In the genomic region with DNA sequence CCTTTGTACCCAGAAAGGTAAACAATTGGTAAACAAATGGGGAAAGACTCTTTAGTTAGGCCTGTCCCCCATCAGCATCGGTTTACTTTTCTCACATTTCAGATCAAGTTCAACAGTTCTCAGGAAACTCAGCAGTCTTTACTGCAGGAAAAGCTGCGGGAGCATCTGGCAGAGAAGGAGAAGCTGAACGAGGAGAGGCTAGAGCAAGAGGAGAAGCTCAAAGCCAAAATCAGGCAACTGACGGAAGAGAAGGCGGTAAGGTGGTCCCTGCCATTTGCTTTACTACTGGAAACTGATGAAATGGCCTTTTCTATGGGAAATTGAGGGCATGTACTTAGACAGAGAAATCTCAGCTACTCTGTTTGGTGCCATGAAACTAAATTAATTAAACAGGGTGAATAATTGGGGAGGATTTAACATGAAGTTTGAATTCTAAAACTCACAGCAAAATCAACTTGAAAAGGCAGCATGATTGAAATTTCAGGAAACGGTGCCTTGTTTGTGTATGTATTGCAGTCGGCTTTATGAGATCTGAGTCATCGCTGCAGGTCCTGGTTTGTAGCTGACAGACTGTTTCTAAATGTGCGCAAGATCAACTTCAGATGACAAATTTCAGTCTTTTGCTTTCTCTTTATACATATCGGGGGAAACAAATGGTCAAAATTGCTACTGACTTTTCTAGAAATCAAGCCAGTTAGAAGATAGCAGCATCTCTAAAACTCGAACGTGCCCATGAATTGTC, we compare ENCODE assay signal across 11 cellular contexts.
DNase-seq lines count a peak whose midpoint lies in the region; ATAC-seq and TF ChIP-seq lines count a peak whose summit lies in the region.
"Had no signal": no experiment of that assay in that cellular context is flagged by ENCODE, and none has a peak within 500 bp of the region (broad histone marks: within the 10 kb centered on the region; RNA-seq: fewer than 3 reads in every experiment).

No MANE protein-coding gene starts in this region.

- peak; percentile 62 for ATAC-seq in activated CD4-positive, alpha-beta T cell treated with anti-CD3 and anti-CD28 coated beads for 36 hours
- ATAC-seq in SK-N-SH treated with all-trans-retinoic acid at 6 μM for 48 hours: peak; percentile 61
- ATAC-seq: upper lobe of right lung had no signal

- no peak for TF ChIP-seq POLR2A in esophagus muscularis mucosa (IDR thresholded peaks at IDR 0.05; ENCODE audit: low read depth)

- no peaks in the 10 kb centered on the region for H3K36me3 Mint-ChIP-seq in activated CD4-positive, alpha-beta T cell treated with anti-CD3 and anti-CD28 coated beads for 36 hours (ENCODE audit: low read depth)

- H3K27me3 ChIP-seq in esophagus muscularis mucosa: no peaks in the 10 kb centered on the region
- H3K27me3 ChIP-seq: upper lobe of right lung had no signal

- POLR2A ChIA-PET in activated CD4-positive, alpha-beta T cell treated with anti-CD3 and anti-CD28 coated beads for 36 hours (lab: Charles Lee): no interaction called here

- CTCF ChIA-PET in activated CD4-positive, alpha-beta T cell treated with anti-CD3 and anti-CD28 coated beads for 36 hours (lab: Charles Lee): interaction anchor here (0.8 to 1.4 kb wide), 2 partner anchors 13 to 17 kb away, joined by 3 to 4 read pairs; no protein-coding TSS in a partner anchor

- no peaks in the 10 kb centered on the region for H3K9me3 ChIP-seq in esophagus muscularis mucosa
- H3K9me3 ChIP-seq: upper lobe of right lung had no signal

- peaks cover 24% of the 10 kb centered on the region for H3K4me1 Mint-ChIP-seq in activated CD4-positive, alpha-beta T cell treated with anti-CD3 and anti-CD28 coated beads for 36 hours

- H3K9me3 Mint-ChIP-seq in activated CD4-positive, alpha-beta T cell treated with anti-CD3 and anti-CD28 coated beads for 36 hours (ENCODE audit: low read depth): no peaks in the 10 kb centered on the region

- no peak for DNase-seq in activated CD4-positive, alpha-beta T cell treated with anti-CD3 and anti-CD28 coated beads for 36 hours
- no peak for DNase-seq in activated CD4-positive, alpha-beta T cell treated with anti-CD3 and anti-CD28 coated beads for 48 hours
- no peak for DNase-seq in esophagus muscularis mucosa (ENCODE audit: extremely low spot score)
- peak; percentile 38 for DNase-seq in superior temporal gyrus (ENCODE audit: extremely low spot score)
- no peak for DNase-seq in effector CD8-positive, alpha-beta T cell (lab: John Stamatoyannopoulos, UW)
- no peak for DNase-seq in GOT3 (lab: John Stamatoyannopoulos, UW)
- no peak for DNase-seq in COR-L47 (lab: John Stamatoyannopoulos, UW)
- DNase-seq: activated T-cell treated with anti-CD3 and anti-CD28 coated beads for 4 hours, upper lobe of right lung had no signal

- H3K36me3 ChIP-seq in esophagus muscularis mucosa: no peaks in the 10 kb centered on the region
- H3K36me3 ChIP-seq: upper lobe of right lung had no signal

- intact Hi-C loops in activated CD4-positive, alpha-beta T cell treated with anti-CD3 and anti-CD28 coated beads for 36 hours (cut with DNase I, micrococcal nuclease): no loop called here
- intact Hi-C loops in esophagus muscularis mucosa (cut with DNase I): no loop called here

- no peak overlapping the region for H3K4me3 Mint-ChIP-seq in activated CD4-positive, alpha-beta T cell treated with anti-CD3 and anti-CD28 coated beads for 36 hours

- peaks cover 33 to 60% (median 47%) of the 10 kb centered on the region in 4 donors for H3K4me1 ChIP-seq in esophagus muscularis mucosa

- no peak for TF ChIP-seq EP300 in esophagus muscularis mucosa (IDR thresholded peaks at IDR 0.05)

- H3K27ac Mint-ChIP-seq in activated CD4-positive, alpha-beta T cell treated with anti-CD3 and anti-CD28 coated beads for 36 hours: no peak overlapping the region

- TF ChIP-seq CTCF in esophagus muscularis mucosa (IDR thresholded peaks at IDR 0.05): no peak

- 74% methylated on average over 12 of the region's 12 CpGs for WGBS in esophagus muscularis mucosa

- H3K4me3 ChIP-seq in esophagus muscularis mucosa: no peak overlapping the region
- H3K4me3 ChIP-seq: skin epidermis, upper lobe of right lung had no signal

- H3K27me3 Mint-ChIP-seq in activated CD4-positive, alpha-beta T cell treated with anti-CD3 and anti-CD28 coated beads for 36 hours: peaks cover 28% of the 10 kb centered on the region

- H3K27ac ChIP-seq in esophagus muscularis mucosa (replicated peaks in 1 of 4): peak overlapping the region; percentile 42 to 74 (median 60)
- H3K27ac ChIP-seq: upper lobe of right lung had no signal

TF ChIP-seq in SK-N-SH treated with all-trans-retinoic acid at 6 μM for 48 hours, 23 proteins besides CTCF, POLR2A, EP300 and RAD21 (continues in another document):
- TF ChIP-seq ZNF565 (CRISPR knock-in tag; conservative IDR thresholded peaks at IDR 0.05; ENCODE audit: low read depth) (no peak), OSR1 (CRISPR knock-in tag; IDR thresholded peaks at IDR 0.05) (no peak), ZNF70 (CRISPR knock-in tag; IDR thresholded peaks at IDR 0.05) (no peak), CSDC2 (CRISPR knock-in tag; IDR thresholded peaks at IDR 0.05) (no peak), ZFP3 (CRISPR knock-in tag; IDR thresholded peaks at IDR 0.05) (no peak), ZC3H10 (CRISPR knock-in tag; IDR thresholded peaks at IDR 0.05) (no peak), GLIS3 (CRISPR knock-in tag; IDR thresholded peaks at IDR 0.05) (no peak), ZFP30 (CRISPR knock-in tag; IDR thresholded peaks at IDR 0.05) (no peak), RARB (CRISPR knock-in tag; IDR thresholded peaks at IDR 0.05) (no peak), ARNTL (CRISPR knock-in tag; IDR thresholded peaks at IDR 0.05; ENCODE audit: borderline replicate concordance, low read depth) (no peak)
- TF ChIP-seq, protein P1, sequence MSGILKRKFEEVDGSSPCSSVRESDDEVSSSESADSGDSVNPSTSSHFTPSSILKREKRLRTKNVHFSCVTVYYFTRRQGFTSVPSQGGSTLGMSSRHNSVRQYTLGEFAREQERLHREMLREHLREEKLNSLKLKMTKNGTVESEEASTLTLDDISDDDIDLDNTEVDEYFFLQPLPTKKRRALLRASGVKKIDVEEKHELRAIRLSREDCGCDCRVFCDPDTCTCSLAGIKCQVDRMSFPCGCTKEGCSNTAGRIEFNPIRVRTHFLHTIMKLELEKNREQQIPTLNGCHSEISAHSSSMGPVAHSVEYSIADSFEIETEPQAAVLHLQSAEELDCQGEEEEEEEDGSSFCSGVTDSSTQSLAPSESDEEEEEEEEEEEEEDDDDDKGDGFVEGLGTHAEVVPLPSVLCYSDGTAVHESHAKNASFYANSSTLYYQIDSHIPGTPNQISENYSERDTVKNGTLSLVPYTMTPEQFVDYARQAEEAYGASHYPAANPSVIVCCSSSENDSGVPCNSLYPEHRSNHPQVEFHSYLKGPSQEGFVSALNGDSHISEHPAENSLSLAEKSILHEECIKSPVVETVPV (CRISPR knock-in tag; IDR thresholded peaks at IDR 0.05): no peak
- TF ChIP-seq, protein P2, sequence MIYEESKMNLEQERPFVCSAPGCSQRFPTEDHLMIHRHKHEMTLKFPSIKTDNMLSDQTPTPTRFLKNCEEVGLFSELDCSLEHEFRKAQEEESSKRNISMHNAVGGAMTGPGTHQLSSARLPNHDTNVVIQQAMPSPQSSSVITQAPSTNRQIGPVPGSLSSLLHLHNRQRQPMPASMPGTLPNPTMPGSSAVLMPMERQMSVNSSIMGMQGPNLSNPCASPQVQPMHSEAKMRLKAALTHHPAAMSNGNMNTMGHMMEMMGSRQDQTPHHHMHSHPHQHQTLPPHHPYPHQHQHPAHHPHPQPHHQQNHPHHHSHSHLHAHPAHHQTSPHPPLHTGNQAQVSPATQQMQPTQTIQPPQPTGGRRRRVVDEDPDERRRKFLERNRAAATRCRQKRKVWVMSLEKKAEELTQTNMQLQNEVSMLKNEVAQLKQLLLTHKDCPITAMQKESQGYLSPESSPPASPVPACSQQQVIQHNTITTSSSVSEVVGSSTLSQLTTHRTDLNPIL (CRISPR knock-in tag; IDR thresholded peaks at IDR 0.05; ENCODE audit: low read depth): no peak
- TF ChIP-seq, protein P3, sequence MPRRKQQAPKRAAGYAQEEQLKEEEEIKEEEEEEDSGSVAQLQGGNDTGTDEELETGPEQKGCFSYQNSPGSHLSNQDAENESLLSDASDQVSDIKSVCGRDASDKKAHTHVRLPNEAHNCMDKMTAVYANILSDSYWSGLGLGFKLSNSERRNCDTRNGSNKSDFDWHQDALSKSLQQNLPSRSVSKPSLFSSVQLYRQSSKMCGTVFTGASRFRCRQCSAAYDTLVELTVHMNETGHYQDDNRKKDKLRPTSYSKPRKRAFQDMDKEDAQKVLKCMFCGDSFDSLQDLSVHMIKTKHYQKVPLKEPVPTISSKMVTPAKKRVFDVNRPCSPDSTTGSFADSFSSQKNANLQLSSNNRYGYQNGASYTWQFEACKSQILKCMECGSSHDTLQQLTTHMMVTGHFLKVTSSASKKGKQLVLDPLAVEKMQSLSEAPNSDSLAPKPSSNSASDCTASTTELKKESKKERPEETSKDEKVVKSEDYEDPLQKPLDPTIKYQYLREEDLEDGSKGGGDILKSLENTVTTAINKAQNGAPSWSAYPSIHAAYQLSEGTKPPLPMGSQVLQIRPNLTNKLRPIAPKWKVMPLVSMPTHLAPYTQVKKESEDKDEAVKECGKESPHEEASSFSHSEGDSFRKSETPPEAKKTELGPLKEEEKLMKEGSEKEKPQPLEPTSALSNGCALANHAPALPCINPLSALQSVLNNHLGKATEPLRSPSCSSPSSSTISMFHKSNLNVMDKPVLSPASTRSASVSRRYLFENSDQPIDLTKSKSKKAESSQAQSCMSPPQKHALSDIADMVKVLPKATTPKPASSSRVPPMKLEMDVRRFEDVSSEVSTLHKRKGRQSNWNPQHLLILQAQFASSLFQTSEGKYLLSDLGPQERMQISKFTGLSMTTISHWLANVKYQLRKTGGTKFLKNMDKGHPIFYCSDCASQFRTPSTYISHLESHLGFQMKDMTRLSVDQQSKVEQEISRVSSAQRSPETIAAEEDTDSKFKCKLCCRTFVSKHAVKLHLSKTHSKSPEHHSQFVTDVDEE (CRISPR knock-in tag; IDR thresholded peaks at IDR 0.05): no peak
- TF ChIP-seq, protein P4, sequence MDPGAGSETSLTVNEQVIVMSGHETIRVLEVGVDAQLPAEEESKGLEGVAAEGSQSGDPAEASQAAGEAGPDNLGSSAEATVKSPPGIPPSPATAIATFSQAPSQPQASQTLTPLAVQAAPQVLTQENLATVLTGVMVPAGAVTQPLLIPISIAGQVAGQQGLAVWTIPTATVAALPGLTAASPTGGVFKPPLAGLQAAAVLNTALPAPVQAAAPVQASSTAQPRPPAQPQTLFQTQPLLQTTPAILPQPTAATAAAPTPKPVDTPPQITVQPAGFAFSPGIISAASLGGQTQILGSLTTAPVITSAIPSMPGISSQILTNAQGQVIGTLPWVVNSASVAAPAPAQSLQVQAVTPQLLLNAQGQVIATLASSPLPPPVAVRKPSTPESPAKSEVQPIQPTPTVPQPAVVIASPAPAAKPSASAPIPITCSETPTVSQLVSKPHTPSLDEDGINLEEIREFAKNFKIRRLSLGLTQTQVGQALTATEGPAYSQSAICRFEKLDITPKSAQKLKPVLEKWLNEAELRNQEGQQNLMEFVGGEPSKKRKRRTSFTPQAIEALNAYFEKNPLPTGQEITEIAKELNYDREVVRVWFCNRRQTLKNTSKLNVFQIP (CRISPR knock-in tag; IDR thresholded peaks at IDR 0.05; ENCODE audit: borderline replicate concordance, low read depth): no peak
